Comparison of ENCODE assay signal across 8 cellular contexts in genomic region chr6:5132741-5133140, GRCh38. TPM values are rescaled to one million over a fixed set of nuclear protein-coding genes. Genes with fewer than 3 reads are reported as not detected.
A peak's percentile ranks its signal among the peaks of the same experiment; 100 is the strongest.
DNase-seq lines count a peak whose midpoint lies in the region; ATAC-seq and TF ChIP-seq lines count a peak whose summit lies in the region.

No MANE protein-coding gene starts in this region.

- intact Hi-C loops in tibial artery (cut with DNase I; ENCODE audit: low total_unique reads), result no loop called here

- no peak for TF ChIP-seq CTCF in tibial artery (IDR thresholded peaks at IDR 0.05)

- no peaks in the 10 kb centered on the region for H3K36me3 ChIP-seq in tibial artery

- no peak overlapping the region for H3K4me3 ChIP-seq in tibial artery

- H3K27me3 ChIP-seq in tibial artery, result no peaks in the 10 kb centered on the region

- peak in 46 of 56 donors; percentile 9 to 73 (median 36) for DNase-seq in amygdala (lab: John Stamatoyannopoulos, UW)
- peak; percentile 70 for DNase-seq in iris pigment epithelial cell (ENCODE audit: low read depth)
- DNase-seq in tibial artery, result peak; percentile 58 to 71
- no peak for DNase-seq in A172 (ENCODE audit: low spot score)
- no peak for DNase-seq in RKO (ENCODE audit: low spot score)
- no peak for DNase-seq in HUDEP-2 (lab: John Stamatoyannopoulos, UW; ENCODE audit: unreplicated experiment in 76 of 76)

- peaks cover 0 to 7% (median 0%) of the 10 kb centered on the region in 4 donors for H3K4me1 ChIP-seq in tibial artery

- peak; percentile 64 for ATAC-seq in GM18517 (IDR thresholded peaks at IDR 0.05; ENCODE audit: unreplicated experiment)
- ATAC-seq in HG02938 (IDR thresholded peaks at IDR 0.05; ENCODE audit: unreplicated experiment), result peak; percentile 83

- peak overlapping the region in 1 of 2 donors; percentile 9 for H3K27ac ChIP-seq in tibial artery

- no peaks in the 10 kb centered on the region for H3K9me3 ChIP-seq in tibial artery

RNA-seq across cellular contexts. Expression of gene PPP1R3G, which starts 47.6 kb away (rescaled TPM):
- total RNA-seq in A172 (2014; rRNA removed; shearing (Covaris generic)), result 0.22 and 1.5 TPM in 2 replicates

Comparison
In these comparisons a context has a peak if more than half of its experiments do, and no peak if none do; other contexts are left out.
1. DNase-seq: peak in amygdala (46 of 56), iris pigment epithelial cell (single experiment) and tibial artery (2 of 2); none in A172 (single experiment), RKO (single experiment) and HUDEP-2 (0 of 76).